ENCODE assay signal across 8 cellular contexts in the genomic region with DNA sequence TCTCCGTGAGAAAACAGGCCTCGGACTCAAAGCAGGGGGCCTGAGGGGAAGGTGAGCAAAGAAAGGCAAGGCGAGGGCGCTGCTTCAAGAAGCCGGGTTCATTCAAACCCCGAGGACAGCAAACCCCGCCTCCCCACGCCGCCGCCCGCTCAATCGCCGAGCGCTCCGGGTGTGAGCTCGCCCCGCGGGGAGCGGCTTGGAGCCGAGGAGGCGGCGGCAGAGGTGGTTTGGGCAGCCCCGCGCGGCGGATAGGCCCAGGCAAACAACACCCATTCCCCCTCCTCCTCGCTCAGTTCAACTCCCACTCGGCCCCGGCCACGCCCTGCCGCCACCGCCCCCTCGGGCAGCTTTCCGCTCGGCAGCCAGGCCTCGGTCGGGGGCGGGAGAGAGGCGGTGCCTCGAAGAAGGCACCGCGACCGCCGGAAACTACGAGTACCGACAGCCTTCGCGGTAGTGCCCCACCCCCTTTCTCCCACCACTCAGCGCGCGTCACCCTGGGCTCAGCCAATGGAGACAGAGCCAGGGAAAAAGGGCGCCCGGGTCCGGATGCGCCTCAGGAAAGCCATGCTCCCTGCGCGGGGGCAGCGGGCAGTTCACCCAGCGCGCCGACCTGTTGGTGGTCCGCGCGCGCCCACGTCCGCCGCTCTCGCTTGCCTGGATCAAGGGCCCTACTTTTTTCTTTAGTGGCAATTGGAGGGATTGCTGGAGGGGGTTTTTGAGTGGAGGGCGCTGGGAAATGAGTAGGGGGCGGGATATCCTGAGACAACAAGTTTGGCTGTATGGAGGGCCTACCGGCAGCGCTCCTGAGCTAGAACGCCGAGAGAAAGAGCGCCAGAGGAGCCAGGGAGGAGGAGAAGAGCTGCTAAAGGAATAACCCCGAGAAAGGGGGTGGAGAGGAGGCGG. TPM values are rescaled to one million over a fixed set of nuclear protein-coding genes. Genes with fewer than 3 reads are reported as not detected.
A peak's percentile ranks its signal among the peaks of the same experiment; 100 is the strongest.
DNase-seq lines count a peak whose midpoint lies in the region; ATAC-seq lines count a peak whose summit lies in the region.

No MANE protein-coding gene starts in this region.

- no peaks in the 10 kb centered on the region for H3K9me3 Mint-ChIP-seq in activated CD4-positive, alpha-beta T cell treated with anti-CD3 and anti-CD28 coated beads, Interleukin-2, amount 10 ng/mL, durations not matched to agents 7 days and 5 days

- ATAC-seq in GM19351 (IDR thresholded peaks at IDR 0.05; ENCODE audit: unreplicated experiment) (peak; percentile 71), HG03520 (IDR thresholded peaks at IDR 0.05; ENCODE audit: unreplicated experiment) (peak; percentile 80), left lobe of liver (peak; percentile 86)

- DNase-seq in C1 segment of cervical spinal cord (lab: John Stamatoyannopoulos, UW): peak; percentile 83 to 99 (median 98)
- DNase-seq in NCI-H526 treated with DMSO at 0.1 percent for 48 hours (lab: John Stamatoyannopoulos, UW): peak; percentile 98
- DNase-seq in activated CD4-positive, alpha-beta T cell treated with anti-CD3 and anti-CD28 coated beads, Interleukin-2, amount 10 ng/mL, durations not matched to agents 7 days and 5 days: peak; percentile 99
- DNase-seq in dedifferentiated amniotic fluid mesenchymal stem cell (ENCODE audit: extremely low spot score): peak; percentile 98
- DNase-seq in left lobe of liver (ENCODE audit: low spot score): peak; percentile 100
- DNase-seq in stimulated activated CD4-positive, alpha-beta T cell treated with anti-CD3 and anti-CD28 coated beads, Interleukin-2, amount 100 ng/mL, for 24 hours: peak; percentile 99

- POLR2A ChIA-PET in activated CD4-positive, alpha-beta T cell treated with anti-CD3 and anti-CD28 coated beads, Interleukin-2, amount 10 ng/mL, durations not matched to agents 7 days and 5 days (lab: Charles Lee): interaction anchor here (2.1 kb wide), 1 partner anchor 88 kb away, joined by 9 read pairs; no protein-coding TSS in a partner anchor

- CTCF ChIA-PET in activated CD4-positive, alpha-beta T cell treated with anti-CD3 and anti-CD28 coated beads, Interleukin-2, amount 10 ng/mL, durations not matched to agents 7 days and 5 days (lab: Charles Lee): interaction anchor here (0.7 to 1.9 kb wide), 7 partner anchors 10 to 79 kb away, joined by 3 to 5 read pairs (median 3); no protein-coding TSS in a partner anchor

- peak overlapping the region; percentile 99 for H3K4me3 Mint-ChIP-seq in activated CD4-positive, alpha-beta T cell treated with anti-CD3 and anti-CD28 coated beads, Interleukin-2, amount 10 ng/mL, durations not matched to agents 7 days and 5 days

- H3K27me3 Mint-ChIP-seq in activated CD4-positive, alpha-beta T cell treated with anti-CD3 and anti-CD28 coated beads, Interleukin-2, amount 10 ng/mL, durations not matched to agents 7 days and 5 days: no peaks in the 10 kb centered on the region

- H3K27ac Mint-ChIP-seq in activated CD4-positive, alpha-beta T cell treated with anti-CD3 and anti-CD28 coated beads, Interleukin-2, amount 10 ng/mL, durations not matched to agents 7 days and 5 days: peak overlapping the region; percentile 100

- H3K4me1 Mint-ChIP-seq in activated CD4-positive, alpha-beta T cell treated with anti-CD3 and anti-CD28 coated beads, Interleukin-2, amount 10 ng/mL, durations not matched to agents 7 days and 5 days: peaks cover 49% of the 10 kb centered on the region

- peaks cover 30% of the 10 kb centered on the region for H3K36me3 Mint-ChIP-seq in activated CD4-positive, alpha-beta T cell treated with anti-CD3 and anti-CD28 coated beads, Interleukin-2, amount 10 ng/mL, durations not matched to agents 7 days and 5 days (ENCODE audit: low read depth)

RNA-seq across cellular contexts. Expression of gene SP4, which starts 0.7 kb away (rescaled TPM):
- 10 to 100 TPM; 30.9 to 38.8 TPM for total RNA-seq in activated CD4-positive, alpha-beta T cell treated with anti-CD3 and anti-CD28 coated beads, Interleukin-2, amount 10 ng/mL, durations not matched to agents 7 days and 5 days
- 1.2 TPM for total RNA-seq in left lobe of liver

Comparison
In these comparisons a context has a peak if more than half of its experiments do, and no peak if none do; other contexts are left out.
1. Peak in every context shown above with its lines: DNase-seq and ATAC-seq.
2. RNA of gene SP4, which starts 0.7 kb away (total RNA-seq): 30.9 to 38.8 TPM in activated CD4-positive, alpha-beta T cell treated with anti-CD3 and anti-CD28 coated beads, Interleukin-2, amount 10 ng/mL, durations not matched to agents 7 days and 5 days; 1.2 TPM in left lobe of liver (single experiment); every median in the first group is over 10 times any median in the second.